Comparison of ENCODE assay signal across 16 cellular contexts in genomic region chr10:42830237-42830636, GRCh38. TPM values are rescaled to one million over a fixed set of nuclear protein-coding genes. Genes with fewer than 3 reads are reported as not detected.
DNase-seq lines count a peak whose midpoint lies in the region; ATAC-seq, FAIRE-seq and TF ChIP-seq lines count a peak whose summit lies in the region.
"Had no signal": no experiment of that assay in that cellular context is flagged by ENCODE, and none has a peak within 500 bp of the region (broad histone marks: within the 10 kb centered on the region; RNA-seq: fewer than 3 reads in every experiment).

No MANE protein-coding gene starts in this region.

- no peak for ATAC-seq in left lung

- H3K27me3 ChIP-seq in H1 (replicated peaks in 1 of 4; ENCODE audit: control insufficient read depth in 3 of 4, extremely low read depth in 1 of 4, insufficient read depth in 3 of 4, low read length in 3 of 4) (no peaks in the 10 kb centered on the region), prostate gland (replicated peaks; ENCODE audit: insufficient read depth) (no peaks in the 10 kb centered on the region), left lung (no peaks in the 10 kb centered on the region)

- no peak overlapping the region for H4K8ac ChIP-seq in H1 (ENCODE audit: extremely low read depth, insufficient read depth, low read length)

- no peak overlapping the region for H3K4me2 ChIP-seq in H1 (ENCODE audit: insufficient read depth in 1 of 2, low read depth in 2 of 2, low read length in 2 of 2)

- TF ChIP-seq EP300 in H1 (IDR thresholded peaks at IDR 0.05; ENCODE audit: borderline replicate concordance in 1 of 2, low read depth in 2 of 2, low read length in 2 of 2), result no peak

- H3K27ac ChIP-seq in H1 (ENCODE audit: low read depth, low read length) (no peak overlapping the region), prostate gland (no peak overlapping the region), left lung (no peak overlapping the region)
- H3K27ac ChIP-seq: SK-N-MC had no signal

- H4K20me1 ChIP-seq in H1 (replicated peaks in 1 of 2; ENCODE audit: control insufficient read depth in 1 of 2, insufficient read depth in 2 of 2, low read length in 2 of 2), result no peaks in the 10 kb centered on the region

- H2AK5ac ChIP-seq in H1 (ENCODE audit: low read depth, low read length), result no peak overlapping the region

- no peak for FAIRE-seq in H1 (lab: Jason Lieb, UNC)
- FAIRE-seq: D721Med had no signal

- no peak overlapping the region for H3K4ac ChIP-seq in H1 (replicated peaks; ENCODE audit: insufficient read length, low read depth, low read length)

- DNase-seq in Ammon's horn (ENCODE audit: low spot score) (peak; percentile 45), Kasumi-1 (lab: John Stamatoyannopoulos, UW) (peak; percentile 74 to 82), H1 (ENCODE audit: low read depth in 1 of 2, low spot score in 2 of 2) (no peak), prostate gland (ENCODE audit: low spot score) (peak; percentile 17), left lung (no peak), NCI-H524 (lab: John Stamatoyannopoulos, UW) (no peak), A172 (ENCODE audit: low spot score) (no peak)
- DNase-seq: CD4-positive, alpha-beta memory T cell; DMS79; IMR-90; Karpas-422; NCI-H1436; NCI-H2029 had no signal

- no peak overlapping the region for H2BK15ac ChIP-seq in H1 (ENCODE audit: low read length)

- H3K23ac ChIP-seq in H1 (ENCODE audit: insufficient read length), result no peak overlapping the region

- no peak overlapping the region for H2BK12ac ChIP-seq in H1 (ENCODE audit: low read depth, low read length)

- H3K14ac ChIP-seq in H1 (ENCODE audit: insufficient read length), result no peak overlapping the region

- peak overlapping the region; percentile 48; the same call in 1 of the 2 replicates for H2BK20ac ChIP-seq in H1 (ENCODE audit: low read length)

- H3K79me1 ChIP-seq in H1 (ENCODE audit: low read depth, low read length), result no peaks in the 10 kb centered on the region

- H3K56ac ChIP-seq in H1 (replicated peaks; ENCODE audit: insufficient read length, low read depth, low read length), result no peak overlapping the region

- H3K79me2 ChIP-seq in H1 (ENCODE audit: control insufficient read depth in 1 of 2, insufficient read depth in 2 of 2, low read length in 2 of 2), result no peaks in the 10 kb centered on the region

- H3K36me3 ChIP-seq in H1 (ENCODE audit: control insufficient read depth in 2 of 4, insufficient read depth in 4 of 4, low read length in 3 of 4) (peaks cover 10 to 24% (median 18%) of the 10 kb centered on the region in 4 experiments), prostate gland (no peaks in the 10 kb centered on the region), left lung (peaks cover 0 to 66% of the 10 kb centered on the region in 2 donors)

- H3K4me3 ChIP-seq in H1 (ENCODE audit: extremely low read depth in 1 of 4, insufficient read depth in 2 of 4, low read depth in 3 of 4, low read length in 4 of 4), result no peak overlapping the region
- no peak overlapping the region for H3K4me3 ChIP-seq in prostate gland
- H3K4me3 ChIP-seq in left lung, result no peak overlapping the region
- H3K4me3 ChIP-seq: HAP-1, SK-N-MC had no signal

- CTCF ChIA-PET in H1 (lab: Charles Lee; ENCODE audit: partially characterized antibody), result no interaction called here

- POLR2A ChIA-PET in H1 (lab: Charles Lee; ENCODE audit: partially characterized antibody), result no interaction called here

- no peaks in the 10 kb centered on the region for H3K23me2 ChIP-seq in H1 (ENCODE audit: low read depth, low read length)

- no peak overlapping the region; the same call in 1 of the 2 replicates for H2BK5ac ChIP-seq in H1 (ENCODE audit: low read depth, low read length)

- no peak overlapping the region for H2BK120ac ChIP-seq in H1 (replicated peaks; ENCODE audit: low read depth, low read length)

- WGBS in H1 (ENCODE audit: extremely low coverage in 1 of 2, insufficient coverage in 1 of 2, insufficient read length in 1 of 2, insufficient replicate concordance in 2 of 2, low coverage in 1 of 2, low lambda C conversion rate in 2 of 2, missing lambda C conversion rate in 1 of 2), 2 experiments, result 100% methylated on average over 7 of the region's 7 CpGs; no CpG with 5 or more reads in 1 of the 2 experiments
- 38% methylated on average over 7 of the region's 7 CpGs for WGBS in prostate gland

- TF ChIP-seq POLR2A in H1 (IDR thresholded peaks at IDR 0.05; ENCODE audit: control extremely low read depth in 1 of 2, low read depth in 2 of 2, low read length in 2 of 2) (no peak), prostate gland (IDR thresholded peaks at IDR 0.05) (no peak)

- TF ChIP-seq RAD21 in H1 (IDR thresholded peaks at IDR 0.05 in 1 of 2, conservative IDR thresholded peaks at IDR 0.05 in 1 of 2; ENCODE audit: low read depth in 2 of 2, low read length in 2 of 2), result no peak

- intact Hi-C loops in prostate gland (cut with DNase I) (no loop called here), left lung (cut with DNase I) (no loop called here)

- no peak overlapping the region for H4K91ac ChIP-seq in H1 (replicated peaks; ENCODE audit: insufficient read length, low read length)

- H3K9me3 ChIP-seq in H1 (ENCODE audit: insufficient read depth in 2 of 2, low read depth in 1 of 2, low read length in 1 of 2) (no peaks in the 10 kb centered on the region), prostate gland (no peaks in the 10 kb centered on the region), left lung (no peaks in the 10 kb centered on the region)
- H3K9me3 ChIP-seq: HAP-1 had no signal

- no peak overlapping the region for H4K5ac ChIP-seq in H1 (ENCODE audit: insufficient read length, low read depth, low read length)

- no peak overlapping the region for H3K9ac ChIP-seq in H1 (replicated peaks in 1 of 4; ENCODE audit: extremely low read depth in 1 of 4, low read depth in 3 of 4, low read length in 3 of 4)

- H3K4me1 ChIP-seq in H1 (replicated peaks in 1 of 4; ENCODE audit: control insufficient read depth in 3 of 4, insufficient read depth in 4 of 4, low read length in 3 of 4), result peaks cover 5 to 15% (median 10%) of the 10 kb centered on the region in 4 experiments
- no peaks in the 10 kb centered on the region for H3K4me1 ChIP-seq in prostate gland (replicated peaks)
- H3K4me1 ChIP-seq in left lung, result no peaks in the 10 kb centered on the region

- no peak overlapping the region for H2AFZ ChIP-seq in H1 (ENCODE audit: low read length)

- TF ChIP-seq CTCF in H1 (IDR thresholded peaks at IDR 0.05; ENCODE audit: control extremely low read depth in 1 of 3, insufficient read depth in 1 of 3, low read depth in 1 of 3, low read length in 3 of 3) (no peak), prostate gland (IDR thresholded peaks at IDR 0.05) (no peak), left lung (IDR thresholded peaks at IDR 0.05) (no peak)

- H3K18ac ChIP-seq in H1 (ENCODE audit: extremely low read depth, low read length), result no peak overlapping the region; the same call in 1 of the 2 replicates

TF ChIP-seq in H1, 55 proteins besides CTCF, POLR2A, EP300 and RAD21:
- TF ChIP-seq SRF (IDR thresholded peaks at IDR 0.05; ENCODE audit: low read depth, low read length) (no peak), HDAC2 (IDR thresholded peaks at IDR 0.05; ENCODE audit: borderline replicate concordance in 1 of 2, low read depth in 2 of 2, low read length in 2 of 2) (no peak), ATF2 (IDR thresholded peaks at IDR 0.05; ENCODE audit: low read length) (no peak), SP2 (IDR thresholded peaks at IDR 0.05; ENCODE audit: low read length) (no peak), KDM4A (IDR thresholded peaks at IDR 0.05; ENCODE audit: low read depth, low read length, severe bottlenecking) (no peak)

RNA-seq across cellular contexts. Expression of gene BMS1, which starts 47.6 kb away (rescaled TPM):
- total RNA-seq in H1 (2021; fragmentation: NEBNext Ultra II Directional; extraction: Animal tissue kit (Norgen Biotek cat#: 25700)), result 34.6 and 35.0 TPM in 2 replicates
- 3.7 and 3.8 TPM in 2 replicates for polyA plus RNA-seq in H1 (2011; rRNA removed)
- 8.9 TPM for polyA plus RNA-seq in H1 (2011; cell fraction: cytosol; rRNA removed)
- polyA plus RNA-seq in H1 (2011; cell fraction: nucleus; rRNA removed), result 4.3 TPM
- polyA plus RNA-seq in H1 (2012, experiment 1 of 2), result 27.0 to 38.8 TPM (median 30.4 TPM) in 4 replicates
- 1.9 TPM for polyA plus RNA-seq in H1 (2012, experiment 2 of 2)
- polyA plus RNA-seq in H1 (2013, experiment 1 of 2), result 19.3 TPM
- polyA plus RNA-seq in H1 (2013, experiment 2 of 2), result 18.9 TPM
- 9.8 and 11.1 TPM in 2 replicates for polyA minus RNA-seq in H1 (2011; rRNA and poly(A)+ RNA removed)
- polyA minus RNA-seq in H1 (2011; cell fraction: cytosol; rRNA and poly(A)+ RNA removed), result 11.5 TPM
- 8.8 TPM for polyA minus RNA-seq in H1 (2011; cell fraction: nucleus; rRNA and poly(A)+ RNA removed)
- 10 to 100 TPM; 10.2 to 18.2 TPM for total RNA-seq in prostate gland
- total RNA-seq in left lung, result 10 to 100 TPM; 11.1 to 15.8 TPM
- 23.6 and 28.3 TPM in 2 replicates for total RNA-seq in A172 (2014; rRNA removed; shearing (Covaris generic))

Comparison
In these comparisons a context has a peak if more than half of its experiments do, and no peak if none do; other contexts are left out.
1. DNase-seq: peak in Ammon's horn (single experiment), Kasumi-1 (2 of 2) and prostate gland (single experiment); none in H1 (0 of 2), left lung (0 of 2), NCI-H524 (0 of 2) and A172 (single experiment).